ENCODE assay signal across 8 cellular contexts in genomic region chr10:21534611-21535493, GRCh38. TPM values are rescaled to one million over a fixed set of nuclear protein-coding genes. Genes with fewer than 3 reads are reported as not detected.
DNase-seq lines count a peak whose midpoint lies in the region; ATAC-seq and TF ChIP-seq lines count a peak whose summit lies in the region.

No MANE protein-coding gene starts in this region.

- peak; percentile 64 for DNase-seq in ELF-1 (ENCODE audit: low read depth, low spot score)
- DNase-seq in HFF-Myc (ENCODE audit: extremely low read depth, low read depth) = no peak
- peak; percentile 40 for DNase-seq in activated T-helper 2 cell treated with anti-CD3 and anti-CD28 coated beads, Interferon-gamma antibody, Interleukin-2, Interleukin-4, amounts not matched to agents 10 μg/mL and 5 μg/mL and 100 μg/mL, durations not matched to agents 14 hours and 24 hours and 36 hours (ENCODE audit: low spot score)
- no peak for DNase-seq in fibroblast of the aortic adventitia (ENCODE audit: low read depth)
- peak; percentile 66 for DNase-seq in natural killer cell treated with Interleukin-12 subunit alpha and Interleukin-12 subunit beta and Interleukin-15 and Interleukin-18, amount 100 ng/mL, for 72 hours (ENCODE audit: low spot score)
- DNase-seq in upper lobe of right lung = peak; percentile 86

- intact Hi-C loops in activated T-helper 2 cell treated with anti-CD3 and anti-CD28 coated beads, Interferon-gamma antibody, Interleukin-2, Interleukin-4, amounts not matched to agents 10 μg/mL and 5 μg/mL and 100 μg/mL, durations not matched to agents 14 hours and 24 hours and 36 hours (cut with micrococcal nuclease) = loop anchor here (1.0 to 5.0 kb wide), 7 partner anchors 9 to 807 kb away; partner anchors contain the start of gene COMMD3
- intact Hi-C loops in upper lobe of right lung (cut with DNase I) = no loop called here

- peaks cover 11% of the 10 kb centered on the region for H3K27me3 Mint-ChIP-seq in activated T-helper 2 cell treated with anti-CD3 and anti-CD28 coated beads, Interferon-gamma antibody, Interleukin-2, Interleukin-4, amounts not matched to agents 10 μg/mL and 5 μg/mL and 100 μg/mL, durations not matched to agents 14 hours and 24 hours and 36 hours (ENCODE audit: low read depth)
- H3K27me3 Mint-ChIP-seq in natural killer cell treated with Interleukin-12 subunit alpha and Interleukin-12 subunit beta and Interleukin-15 and Interleukin-18, amount 100 ng/mL, for 72 hours = no peaks in the 10 kb centered on the region

- no peaks in the 10 kb centered on the region for H3K9me3 ChIP-seq in upper lobe of right lung

- TF ChIP-seq CTCF in HFF-Myc (IDR thresholded peaks at IDR 0.05; ENCODE audit: low read depth, low read length, missing control alignments) (no peak), fibroblast of the aortic adventitia (IDR thresholded peaks at IDR 0.05; ENCODE audit: insufficient read depth, low read length) (no peak), upper lobe of right lung (IDR thresholded peaks at IDR 0.05) (no peak)

- H3K27ac ChIP-seq in upper lobe of right lung = peak overlapping the region; percentile 97

- H3K4me1 ChIP-seq in upper lobe of right lung = peaks cover 13% of the 10 kb centered on the region

- no peaks in the 10 kb centered on the region for H3K9me3 Mint-ChIP-seq in activated T-helper 2 cell treated with anti-CD3 and anti-CD28 coated beads, Interferon-gamma antibody, Interleukin-2, Interleukin-4, amounts not matched to agents 10 μg/mL and 5 μg/mL and 100 μg/mL, durations not matched to agents 14 hours and 24 hours and 36 hours
- no peaks in the 10 kb centered on the region for H3K9me3 Mint-ChIP-seq in natural killer cell treated with Interleukin-12 subunit alpha and Interleukin-12 subunit beta and Interleukin-15 and Interleukin-18, amount 100 ng/mL, for 72 hours

- H3K36me3 Mint-ChIP-seq in activated T-helper 2 cell treated with anti-CD3 and anti-CD28 coated beads, Interferon-gamma antibody, Interleukin-2, Interleukin-4, amounts not matched to agents 10 μg/mL and 5 μg/mL and 100 μg/mL, durations not matched to agents 14 hours and 24 hours and 36 hours (ENCODE audit: low read depth) = peaks cover 20% of the 10 kb centered on the region
- H3K36me3 Mint-ChIP-seq in natural killer cell treated with Interleukin-12 subunit alpha and Interleukin-12 subunit beta and Interleukin-15 and Interleukin-18, amount 100 ng/mL, for 72 hours = peaks cover 6% of the 10 kb centered on the region

- H3K27ac Mint-ChIP-seq in activated T-helper 2 cell treated with anti-CD3 and anti-CD28 coated beads, Interferon-gamma antibody, Interleukin-2, Interleukin-4, amounts not matched to agents 10 μg/mL and 5 μg/mL and 100 μg/mL, durations not matched to agents 14 hours and 24 hours and 36 hours = peak overlapping the region; percentile 87
- peak overlapping the region; percentile 53 to 65 for H3K27ac Mint-ChIP-seq in natural killer cell treated with Interleukin-12 subunit alpha and Interleukin-12 subunit beta and Interleukin-15 and Interleukin-18, amount 100 ng/mL, for 72 hours

- H3K4me3 ChIP-seq in HFF-Myc (replicated peaks; ENCODE audit: low read depth, low read length) (peak overlapping the region; percentile 65), fibroblast of the aortic adventitia (ENCODE audit: low read depth, low read length) (peak overlapping the region; percentile 86), upper lobe of right lung (peak overlapping the region; percentile 78)

- peak; percentile 45 to 54 for ATAC-seq in natural killer cell treated with Interleukin-12 subunit alpha and Interleukin-12 subunit beta and Interleukin-15 and Interleukin-18, amount 100 ng/mL, for 72 hours
- ATAC-seq in upper lobe of right lung (peak; percentile 10), HG02588 (IDR thresholded peaks at IDR 0.05; ENCODE audit: unreplicated experiment) (no peak)

- H3K4me1 Mint-ChIP-seq in activated T-helper 2 cell treated with anti-CD3 and anti-CD28 coated beads, Interferon-gamma antibody, Interleukin-2, Interleukin-4, amounts not matched to agents 10 μg/mL and 5 μg/mL and 100 μg/mL, durations not matched to agents 14 hours and 24 hours and 36 hours (ENCODE audit: low read depth) = peaks cover 20% of the 10 kb centered on the region
- peaks cover 8 to 16% of the 10 kb centered on the region in 2 donors for H3K4me1 Mint-ChIP-seq in natural killer cell treated with Interleukin-12 subunit alpha and Interleukin-12 subunit beta and Interleukin-15 and Interleukin-18, amount 100 ng/mL, for 72 hours (ENCODE audit: low read depth in 2 of 2)

- H3K36me3 ChIP-seq in upper lobe of right lung = peaks cover 28% of the 10 kb centered on the region

- H3K4me3 Mint-ChIP-seq in activated T-helper 2 cell treated with anti-CD3 and anti-CD28 coated beads, Interferon-gamma antibody, Interleukin-2, Interleukin-4, amounts not matched to agents 10 μg/mL and 5 μg/mL and 100 μg/mL, durations not matched to agents 14 hours and 24 hours and 36 hours (ENCODE audit: low read depth) = peak overlapping the region; percentile 83
- peak overlapping the region; percentile 86 for H3K4me3 Mint-ChIP-seq in natural killer cell treated with Interleukin-12 subunit alpha and Interleukin-12 subunit beta and Interleukin-15 and Interleukin-18, amount 100 ng/mL, for 72 hours

- no peaks in the 10 kb centered on the region for H3K27me3 ChIP-seq in upper lobe of right lung

TF ChIP-seq in PFSK-1, 5 proteins besides CTCF, POLR2A, EP300 and RAD21:
- 0 out of 2 replicates have a peak, but pooled peaks have one; percentile 10 for TF ChIP-seq SIN3A (IDR thresholded peaks at IDR 0.05; ENCODE audit: borderline replicate concordance, insufficient read depth, low read length)
- TF ChIP-seq TAF1 (IDR thresholded peaks at IDR 0.05; ENCODE audit: borderline replicate concordance, insufficient read depth, low read length) = 0 out of 2 replicates have a peak, but pooled peaks have one; percentile 24
- no peak for TF ChIP-seq POLR2AphosphoS5 (IDR thresholded peaks at IDR 0.05; ENCODE audit: low read depth, low read length)

RNA-seq across cellular contexts. Expression of gene MLLT10, which starts 0.8 kb away (rescaled TPM):
- polyA plus RNA-seq in PFSK-1 (2012; ENCODE audit: insufficient read length, low read depth) = 61.1 TPM
- 45.4 and 47.4 TPM in 2 replicates for total RNA-seq in activated T-helper 2 cell treated with anti-CD3 and anti-CD28 coated beads, Interferon-gamma antibody, Interleukin-2, Interleukin-4, amounts not matched to agents 10 μg/mL and 5 μg/mL and 100 μg/mL, durations not matched to agents 14 hours and 24 hours and 36 hours
- total RNA-seq in fibroblast of the aortic adventitia (ENCODE audit: low replicate concordance) (36.1 and 47.6 TPM in 2 replicates), upper lobe of right lung (60.6 TPM)
- 10 to 100 TPM; 31.5 to 71.0 TPM for total RNA-seq in natural killer cell treated with Interleukin-12 subunit alpha and Interleukin-12 subunit beta and Interleukin-15 and Interleukin-18, amount 100 ng/mL, for 72 hours

RNA-seq across cellular contexts. Expression of gene SKIDA1, which starts 9.4 kb away (rescaled TPM):
- polyA plus RNA-seq in PFSK-1 (2012; ENCODE audit: insufficient read length, low read depth) = 1.8 TPM
- 0.11 TPM in 2 replicates for total RNA-seq in activated T-helper 2 cell treated with anti-CD3 and anti-CD28 coated beads, Interferon-gamma antibody, Interleukin-2, Interleukin-4, amounts not matched to agents 10 μg/mL and 5 μg/mL and 100 μg/mL, durations not matched to agents 14 hours and 24 hours and 36 hours
- total RNA-seq in fibroblast of the aortic adventitia (ENCODE audit: low replicate concordance) (0.41 and 0.90 TPM in 2 replicates), upper lobe of right lung (0.69 TPM)
- not detected for total RNA-seq in natural killer cell treated with Interleukin-12 subunit alpha and Interleukin-12 subunit beta and Interleukin-15 and Interleukin-18, amount 100 ng/mL, for 72 hours

Comparison
In these comparisons a context has a peak if more than half of its experiments do, and no peak if none do; other contexts are left out.
1. DNase-seq: peak in ELF-1 (single experiment), activated T-helper 2 cell treated with anti-CD3 and anti-CD28 coated beads, Interferon-gamma antibody, Interleukin-2, Interleukin-4, amounts not matched to agents 10 μg/mL and 5 μg/mL and 100 μg/mL, durations not matched to agents 14 hours and 24 hours and 36 hours (single experiment), natural killer cell treated with Interleukin-12 subunit alpha and Interleukin-12 subunit beta and Interleukin-15 and Interleukin-18, amount 100 ng/mL, for 72 hours (single experiment) and upper lobe of right lung (single experiment); none in HFF-Myc (single experiment) and fibroblast of the aortic adventitia (single experiment).
2. Peak in every context shown above with its lines, with median percentiles within 50 percentile points of each other: H3K4me3 ChIP-seq.